ENCODE assay signal across 17 cellular contexts in the genomic region with DNA sequence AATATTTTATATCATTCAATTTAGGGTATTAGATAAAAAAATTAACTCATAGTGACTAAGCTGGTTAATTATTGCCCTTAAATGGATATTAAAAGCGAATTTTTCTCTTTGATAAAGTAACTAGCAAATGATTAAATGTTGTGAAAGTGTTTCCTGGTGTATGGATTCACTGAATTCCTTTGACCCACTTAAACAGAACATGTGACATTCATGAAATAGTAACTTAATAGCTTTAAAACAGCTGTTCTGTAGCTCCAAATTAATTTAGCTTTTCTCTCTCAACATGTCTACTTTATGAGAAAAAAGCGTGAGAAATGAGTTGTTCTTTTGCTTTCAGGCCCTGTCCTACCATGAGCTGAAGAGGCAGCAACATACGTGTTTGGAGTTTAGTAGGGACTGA.
"Had no signal": no experiment of that assay in that cellular context is flagged by ENCODE, and none has a peak within 500 bp of the region (broad histone marks: within the 10 kb centered on the region; RNA-seq: fewer than 3 reads in every experiment).

No MANE protein-coding gene starts in this region.

- H3K27ac Mint-ChIP-seq: activated CD4-positive, alpha-beta T cell treated with anti-CD3 and anti-CD28 coated beads for 36 hours; activated naive CD8-positive, alpha-beta T cell; natural killer cell had no signal

- H3K9me3 Mint-ChIP-seq: natural killer cell had no signal

- H3K27me3 ChIP-seq: dorsolateral prefrontal cortex, foreskin keratinocyte, hepatocyte, tibial artery, uterus had no signal

- H3K4me3 ChIP-seq: dorsolateral prefrontal cortex, hepatocyte, tibial artery, uterus had no signal

- H3K36me3 Mint-ChIP-seq: natural killer cell had no signal

- H3K9me3 ChIP-seq: tibial artery, uterus had no signal

- H3K4me1 ChIP-seq: foreskin keratinocyte, tibial artery, uterus had no signal

- H3K4me3 Mint-ChIP-seq: activated CD4-positive, alpha-beta T cell treated with anti-CD3 and anti-CD28 coated beads for 36 hours; activated naive CD8-positive, alpha-beta T cell; natural killer cell had no signal

- H3K27me3 Mint-ChIP-seq: activated CD4-positive, alpha-beta T cell treated with anti-CD3 and anti-CD28 coated beads for 36 hours; activated naive CD8-positive, alpha-beta T cell had no signal

- ATAC-seq: activated CD4-positive, alpha-beta T cell treated with anti-CD3 and anti-CD28 coated beads for 36 hours; foreskin keratinocyte; left ventricle myocardium superior; natural killer cell had no signal

- H3K36me3 ChIP-seq: tibial artery, uterus had no signal

- H3K4me1 Mint-ChIP-seq: activated CD4-positive, alpha-beta T cell treated with anti-CD3 and anti-CD28 coated beads for 36 hours; natural killer cell had no signal

- DNase-seq: activated CD4-positive, alpha-beta T cell treated with anti-CD3 and anti-CD28 coated beads for 36 hours; activated CD4-positive, alpha-beta T cell treated with anti-CD3 and anti-CD28 coated beads, Interleukin-2, amount 50 U/mL, for 48 hours; activated gamma-delta T cell treated with Interleukin-2 at 50 U/mL for 16 hours; amniotic stem cell; dorsolateral prefrontal cortex; foreskin keratinocyte; left ventricle myocardium superior; mesendoderm; natural killer cell; retina; stimulated activated CD4-positive, alpha-beta T cell treated with anti-CD3 and anti-CD28 coated beads, Interleukin-2, amount 100 ng/mL, for 24 hours; stimulated activated naive CD4-positive, alpha-beta T cell treated with Interleukin-2 at 50 U/mL for 16 hours; SW 1271; tibial artery; uterus had no signal
